12 cellular contexts compared by ENCODE assay signal in the genomic region with DNA sequence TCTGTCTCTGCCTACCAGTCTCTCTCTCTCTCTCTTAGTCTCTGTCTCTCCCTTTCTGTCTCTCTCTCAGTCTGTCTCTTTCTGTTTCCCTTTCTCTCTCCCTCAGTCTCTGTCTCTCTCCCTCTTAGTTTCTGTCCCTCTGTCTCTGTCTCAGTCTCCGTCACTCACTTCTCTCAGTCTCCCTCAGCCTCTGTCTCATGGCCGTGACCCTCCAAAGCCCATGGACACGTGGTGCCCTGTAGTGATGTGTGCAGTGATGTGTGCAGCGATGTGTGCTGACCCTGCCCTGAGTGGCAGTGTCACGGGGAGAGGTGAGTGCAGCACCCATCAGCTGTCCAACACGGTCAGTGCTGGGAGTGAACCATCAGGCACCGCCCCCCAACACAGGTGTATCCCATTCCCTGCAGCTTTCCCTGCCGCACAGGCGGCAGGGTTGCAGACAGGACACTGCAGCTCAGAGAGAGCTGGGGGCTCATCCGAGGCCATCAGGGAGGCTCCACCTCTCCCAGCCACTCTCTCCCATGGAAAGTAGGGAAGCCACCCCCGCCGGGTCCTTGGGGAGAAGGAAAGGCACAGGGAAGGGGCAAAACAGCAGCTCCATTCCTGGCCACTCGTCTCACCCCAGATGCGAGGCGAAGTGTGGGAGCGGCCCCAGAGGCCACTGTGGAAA. TPM values are rescaled to one million over a fixed set of nuclear protein-coding genes. Genes with fewer than 3 reads are reported as not detected.
A peak's percentile ranks its signal among the peaks of the same experiment; 100 is the strongest.
DNase-seq lines count a peak whose midpoint lies in the region; ATAC-seq and TF ChIP-seq lines count a peak whose summit lies in the region.
"Had no signal": no experiment of that assay in that cellular context is flagged by ENCODE, and none has a peak within 500 bp of the region (broad histone marks: within the 10 kb centered on the region; RNA-seq: fewer than 3 reads in every experiment).

No MANE protein-coding gene starts in this region.

- H3K36me3 Mint-ChIP-seq in activated CD4-positive, alpha-beta T cell treated with anti-CD3 and anti-CD28 coated beads for 36 hours (ENCODE audit: low read depth): no peaks in the 10 kb centered on the region

- 31 to 71% methylated on average over 2 to 4 of the region's 16 CpGs for WGBS in gastroesophageal sphincter (ENCODE audit: low coverage in 1 of 2), 2 donors

- peaks cover 0 to 37% (median 4%) of the 10 kb centered on the region in 3 donors for H3K4me1 ChIP-seq in gastroesophageal sphincter
- H3K4me1 ChIP-seq in stomach smooth muscle (ENCODE audit: control insufficient read depth, insufficient read depth, low read length): peaks cover 30% of the 10 kb centered on the region

- TF ChIP-seq POLR2A in gastroesophageal sphincter (IDR thresholded peaks at IDR 0.05): no peak

- H3K27ac Mint-ChIP-seq in activated CD4-positive, alpha-beta T cell treated with anti-CD3 and anti-CD28 coated beads for 36 hours: no peak overlapping the region
- H3K27ac Mint-ChIP-seq: T-helper 1 cell treated with Interleukin-12 subunit alpha and Interleukin-12 subunit beta and Interleukin-4 antibody, amounts not matched to agents 30 μg/mL and 1 μg/mL, for 36 hours had no signal

- H3K9me3 Mint-ChIP-seq in activated CD4-positive, alpha-beta T cell treated with anti-CD3 and anti-CD28 coated beads for 36 hours (ENCODE audit: low read depth): no peaks in the 10 kb centered on the region
- H3K9me3 Mint-ChIP-seq: T-helper 1 cell treated with Interleukin-12 subunit alpha and Interleukin-12 subunit beta and Interleukin-4 antibody, amounts not matched to agents 30 μg/mL and 1 μg/mL, for 36 hours had no signal

- H3K9me3 ChIP-seq in gastroesophageal sphincter: no peaks in the 10 kb centered on the region
- no peaks in the 10 kb centered on the region for H3K9me3 ChIP-seq in stomach smooth muscle (ENCODE audit: control insufficient read depth in 2 of 2, low read length in 2 of 2)

- peak; percentile 18 for ATAC-seq in activated CD4-positive, alpha-beta T cell treated with anti-CD3 and anti-CD28 coated beads for 36 hours
- ATAC-seq in HG03520 (IDR thresholded peaks at IDR 0.05; ENCODE audit: unreplicated experiment) (peak; percentile 39), gastroesophageal sphincter (no peak)

- H3K9ac ChIP-seq in stomach smooth muscle (ENCODE audit: low read length in 2 of 2): peak overlapping the region in 1 of 2 donors; percentile 5

- H3K27ac ChIP-seq in gastroesophageal sphincter (peak overlapping the region in 3 of 4 donors; percentile 27 to 69 (median 39)), stomach smooth muscle (ENCODE audit: low read length) (peak overlapping the region; percentile 66)

- TF ChIP-seq CTCF in gastroesophageal sphincter (IDR thresholded peaks at IDR 0.05) (no peak), foreskin fibroblast (IDR thresholded peaks at IDR 0.05; ENCODE audit: low read depth, low read length) (no peak)

- H3K4me1 Mint-ChIP-seq in activated CD4-positive, alpha-beta T cell treated with anti-CD3 and anti-CD28 coated beads for 36 hours: peaks cover 14% of the 10 kb centered on the region

- H3K4me3 ChIP-seq in gastroesophageal sphincter (peak overlapping the region in 1 of 2 donors; percentile 34), stomach smooth muscle (ENCODE audit: low read length in 2 of 2) (peak overlapping the region in 1 of 2 donors; percentile 66), foreskin fibroblast (ENCODE audit: low read depth in 1 of 2, low read length in 2 of 2) (no peak overlapping the region)

- POLR2A ChIA-PET in activated CD4-positive, alpha-beta T cell treated with anti-CD3 and anti-CD28 coated beads for 36 hours (lab: Charles Lee): interaction anchor here (0.7 kb wide), 1 partner anchor 28 kb away, joined by 3 read pairs; no protein-coding TSS in a partner anchor

- intact Hi-C loops in activated CD4-positive, alpha-beta T cell treated with anti-CD3 and anti-CD28 coated beads for 36 hours (cut with DNase I, micrococcal nuclease): no loop called here

- no peak for TF ChIP-seq EP300 in gastroesophageal sphincter (IDR thresholded peaks at IDR 0.05)

- H3K27me3 ChIP-seq in gastroesophageal sphincter: peaks cover 24% of the 10 kb centered on the region
- no peaks in the 10 kb centered on the region for H3K27me3 ChIP-seq in stomach smooth muscle (ENCODE audit: control insufficient read depth in 1 of 2, insufficient read depth in 2 of 2, low read length in 2 of 2)

- H3K27me3 Mint-ChIP-seq in activated CD4-positive, alpha-beta T cell treated with anti-CD3 and anti-CD28 coated beads for 36 hours: peaks cover 3% of the 10 kb centered on the region

- H3K4me3 Mint-ChIP-seq in activated CD4-positive, alpha-beta T cell treated with anti-CD3 and anti-CD28 coated beads for 36 hours: no peak overlapping the region
- H3K4me3 Mint-ChIP-seq: T-helper 1 cell treated with Interleukin-12 subunit alpha and Interleukin-12 subunit beta and Interleukin-4 antibody, amounts not matched to agents 30 μg/mL and 1 μg/mL, for 36 hours had no signal

- H3K36me3 ChIP-seq in gastroesophageal sphincter: no peaks in the 10 kb centered on the region
- H3K36me3 ChIP-seq in stomach smooth muscle (ENCODE audit: control insufficient read depth in 2 of 2, insufficient read depth in 2 of 2, low read length in 2 of 2): no peaks in the 10 kb centered on the region

- CTCF ChIA-PET in activated CD4-positive, alpha-beta T cell treated with anti-CD3 and anti-CD28 coated beads for 36 hours (lab: Charles Lee): interaction anchor here (1.0 to 1.5 kb wide), 3 partner anchors 19 to 28 kb away, joined by 3 to 5 read pairs (median 3); partner anchors contain the start of gene SDHA

- no peak for DNase-seq in activated CD4-positive, alpha-beta T cell treated with anti-CD3 and anti-CD28 coated beads for 36 hours
- DNase-seq in activated CD4-positive, alpha-beta T cell treated with anti-CD3 and anti-CD28 coated beads, Interleukin-2, amount 50 U/mL, for 1 hour: no peak
- no peak for DNase-seq in SW 1271 (lab: John Stamatoyannopoulos, UW)
- DNase-seq in foreskin fibroblast: no peak
- DNase-seq in stimulated activated CD4-positive, alpha-beta T cell treated with anti-CD3 and anti-CD28 coated beads, Interleukin-12 subunit alpha, Interleukin-12 subunit beta, amount 100 ng/mL, for 4 hours: no peak
- DNase-seq: NCI-H524 treated with DMSO at 0.1 percent for 48 hours had no signal

RNA-seq across cellular contexts. Expression of gene LRRC14B, which starts 0.8 kb away (rescaled TPM):
- total RNA-seq in activated CD4-positive, alpha-beta T cell treated with anti-CD3 and anti-CD28 coated beads for 36 hours: under 1 TPM in 1 of 2 experiments, not detected in 1; 0.11 TPM
- not detected for total RNA-seq in gastroesophageal sphincter
- total RNA-seq: lower leg skin, pulmonary artery endothelial cell had no signal

RNA-seq across cellular contexts. Expression of gene CCDC127, which starts 27.5 kb away (rescaled TPM):
- 1 to 10 TPM; 6.0 to 7.0 TPM for total RNA-seq in activated CD4-positive, alpha-beta T cell treated with anti-CD3 and anti-CD28 coated beads for 36 hours
- 10 to 100 TPM in 1 of 4 donors, 1 to 10 TPM in 3; 6.5 to 11.7 (median 8.2) TPM for total RNA-seq in gastroesophageal sphincter

RNA-seq across cellular contexts. Expression of gene SDHA, which starts 27.6 kb away (rescaled TPM):
- total RNA-seq in activated CD4-positive, alpha-beta T cell treated with anti-CD3 and anti-CD28 coated beads for 36 hours: 100 to 1,000 TPM; 104 to 121 TPM
- total RNA-seq in gastroesophageal sphincter: 100 to 1,000 TPM in 2 of 4 donors, 10 to 100 TPM in 2; 85.8 to 149 (median 110) TPM
